8 cellular contexts compared by ENCODE assay signal in the genomic region with DNA sequence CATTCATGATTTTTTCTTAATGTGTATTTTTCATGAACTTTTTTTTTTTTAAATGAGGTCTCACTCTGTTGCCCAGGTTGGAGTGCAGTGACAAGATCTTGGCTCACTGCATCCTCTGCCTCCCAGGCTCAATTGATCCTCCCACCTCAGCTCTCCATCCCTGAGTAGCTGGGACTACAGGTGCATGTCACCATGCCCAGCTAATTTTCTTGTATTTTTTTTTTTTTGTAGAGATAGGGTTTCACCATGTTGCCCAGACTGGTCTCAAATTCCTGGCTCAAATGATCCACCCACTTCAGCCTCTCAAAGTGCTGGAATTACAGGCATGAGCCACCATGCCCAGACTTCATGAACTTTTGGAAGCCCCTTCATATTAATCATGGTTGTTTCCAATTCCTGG.
"Had no signal": no experiment of that assay in that cellular context is flagged by ENCODE, and none has a peak within 500 bp of the region (broad histone marks: within the 10 kb centered on the region; RNA-seq: fewer than 3 reads in every experiment).

No MANE protein-coding gene starts in this region.

- ATAC-seq: GM23338, HCT116 had no signal

- DNase-seq: GM23248, GOT3, H7, H9, HCEC 1CT, HFFc6 had no signal
